In genomic region chr5:170345971-170346370, GRCh38 we compare ENCODE assay signal across 20 cellular contexts. TPM values are rescaled to one million over a fixed set of nuclear protein-coding genes. Genes with fewer than 3 reads are reported as not detected.
DNase-seq lines count a peak whose midpoint lies in the region; ATAC-seq and TF ChIP-seq lines count a peak whose summit lies in the region.
"Had no signal": no experiment of that assay in that cellular context is flagged by ENCODE, and none has a peak within 500 bp of the region (broad histone marks: within the 10 kb centered on the region; RNA-seq: fewer than 3 reads in every experiment).

No MANE protein-coding gene starts in this region.

- H3K4me3 Mint-ChIP-seq in activated naive CD8-positive, alpha-beta T cell treated with anti-CD3 and anti-CD28 coated beads, Interleukin-2, amount 10 ng/mL, durations not matched to agents 7 days and 5 days, result no peak overlapping the region
- no peak overlapping the region for H3K4me3 Mint-ChIP-seq in activated naive CD8-positive, alpha-beta T cell treated with anti-CD3 and anti-CD28 coated beads for 36 hours
- H3K4me3 Mint-ChIP-seq in endodermal cell, result no peak overlapping the region
- H3K4me3 Mint-ChIP-seq: CD14-positive monocyte; CD4-positive, alpha-beta memory T cell; HFFc6 had no signal

- H3K4me2 ChIP-seq in OCI-LY3 (ENCODE audit: low read length), result peak overlapping the region; percentile 10; the same call in 1 of the 2 replicates
- H3K4me2 ChIP-seq: KMS-11 had no signal

- H3K36me3 ChIP-seq in OCI-LY3 (replicated peaks; ENCODE audit: low read depth, low read length), result no peaks in the 10 kb centered on the region
- H3K36me3 ChIP-seq in endodermal cell (ENCODE audit: control insufficient read depth, insufficient read depth, low read length), result no peaks in the 10 kb centered on the region
- H3K36me3 ChIP-seq in brain microvascular endothelial cell (replicated peaks), result no peaks in the 10 kb centered on the region
- H3K36me3 ChIP-seq: BE2C had no signal

- peaks cover 2% of the 10 kb centered on the region for H3K9me3 Mint-ChIP-seq in activated naive CD8-positive, alpha-beta T cell treated with anti-CD3 and anti-CD28 coated beads, Interleukin-2, amount 10 ng/mL, durations not matched to agents 7 days and 5 days
- peaks cover 3% of the 10 kb centered on the region for H3K9me3 Mint-ChIP-seq in activated naive CD8-positive, alpha-beta T cell treated with anti-CD3 and anti-CD28 coated beads for 36 hours
- peaks cover 21% of the 10 kb centered on the region for H3K9me3 Mint-ChIP-seq in endodermal cell
- H3K9me3 Mint-ChIP-seq: HFFc6 had no signal

- H3K9me3 ChIP-seq in OCI-LY3 (ENCODE audit: insufficient read depth, low read length) (peaks cover 7% of the 10 kb centered on the region), endodermal cell (ENCODE audit: control insufficient read depth, low read length) (peaks cover 49% of the 10 kb centered on the region)
- H3K9me3 ChIP-seq: BE2C had no signal

- TF ChIP-seq CTCF in OCI-LY3 (IDR thresholded peaks at IDR 0.05; ENCODE audit: low read depth, low read length) (no peak), endodermal cell (conservative IDR thresholded peaks at IDR 0.05) (no peak), brain microvascular endothelial cell (IDR thresholded peaks at IDR 0.05; ENCODE audit: low read depth, low read length, missing control alignments) (no peak)

- WGBS in endodermal cell (ENCODE audit: insufficient coverage in 1 of 2, insufficient read length in 1 of 2), 2 experiments, result 77 to 100% methylated on average over 1 of the region's 1 CpG

- peaks cover 10% of the 10 kb centered on the region for H3K4me1 ChIP-seq in OCI-LY3 (ENCODE audit: low read length)
- H3K4me1 ChIP-seq in endodermal cell (ENCODE audit: control insufficient read depth, insufficient read depth, low read length), result no peaks in the 10 kb centered on the region
- H3K4me1 ChIP-seq: BE2C had no signal

- H3K4me3 ChIP-seq in OCI-LY3 (ENCODE audit: low read length) (no peak overlapping the region), endodermal cell (ENCODE audit: low read length) (no peak overlapping the region), brain microvascular endothelial cell (ENCODE audit: low read depth, low read length) (no peak overlapping the region)
- H3K4me3 ChIP-seq: GM23248 had no signal

- H3K4me1 Mint-ChIP-seq in activated naive CD8-positive, alpha-beta T cell treated with anti-CD3 and anti-CD28 coated beads, Interleukin-2, amount 10 ng/mL, durations not matched to agents 7 days and 5 days, result peaks cover 17% of the 10 kb centered on the region
- H3K4me1 Mint-ChIP-seq in activated naive CD8-positive, alpha-beta T cell treated with anti-CD3 and anti-CD28 coated beads for 36 hours, result peaks cover 12% of the 10 kb centered on the region
- H3K4me1 Mint-ChIP-seq in endodermal cell, result peaks cover 8% of the 10 kb centered on the region
- H3K4me1 Mint-ChIP-seq: CD4-positive, alpha-beta memory T cell had no signal

- DNase-seq in activated naive CD8-positive, alpha-beta T cell treated with anti-CD3 and anti-CD28 coated beads, Interleukin-2, amount 10 ng/mL, durations not matched to agents 7 days and 5 days, result no peak
- DNase-seq in activated naive CD8-positive, alpha-beta T cell treated with anti-CD3 and anti-CD28 coated beads for 36 hours, result no peak
- DNase-seq in endodermal cell (peak; percentile 20), COR-L47 (lab: John Stamatoyannopoulos, UW) (no peak), brain microvascular endothelial cell (no peak)
- DNase-seq: 8988T; BE2C; Calu3; CD4-positive, alpha-beta memory T cell; DMS79 treated with DMSO at 0.1 percent for 48 hours; GF-D8; GM23248; HCEC 1CT; HFFc6 had no signal

- H3K27ac ChIP-seq in OCI-LY3 (ENCODE audit: low read length), result no peak overlapping the region
- H3K27ac ChIP-seq in endodermal cell (ENCODE audit: low read depth, low read length), result no peak overlapping the region
- no peak overlapping the region for H3K27ac ChIP-seq in brain microvascular endothelial cell
- H3K27ac ChIP-seq: GM23248, HL-60, KMS-11 had no signal

- POLR2A ChIA-PET in activated naive CD8-positive, alpha-beta T cell treated with anti-CD3 and anti-CD28 coated beads, Interleukin-2, amount 10 ng/mL, durations not matched to agents 7 days and 5 days (lab: Charles Lee), result no interaction called here

- peaks cover 20% of the 10 kb centered on the region for H3K27me3 Mint-ChIP-seq in activated naive CD8-positive, alpha-beta T cell treated with anti-CD3 and anti-CD28 coated beads, Interleukin-2, amount 10 ng/mL, durations not matched to agents 7 days and 5 days
- H3K27me3 Mint-ChIP-seq in activated naive CD8-positive, alpha-beta T cell treated with anti-CD3 and anti-CD28 coated beads for 36 hours, result peaks cover 9% of the 10 kb centered on the region
- peaks cover 95% of the 10 kb centered on the region for H3K27me3 Mint-ChIP-seq in endodermal cell (ENCODE audit: insufficient read depth)

- H3K27me3 ChIP-seq in OCI-LY3 (ENCODE audit: low read depth, low read length) (peaks cover 59% of the 10 kb centered on the region), endodermal cell (ENCODE audit: control insufficient read depth, insufficient read depth, low read length, poor library complexity, severe bottlenecking) (peaks cover 85% of the 10 kb centered on the region), brain microvascular endothelial cell (replicated peaks) (peaks cover 10% of the 10 kb centered on the region)

- no peaks in the 10 kb centered on the region for H4K20me1 ChIP-seq in OCI-LY3 (ENCODE audit: insufficient read depth, low read length)

- H3K9ac ChIP-seq in OCI-LY3 (ENCODE audit: low read length), result no peak overlapping the region
- no peak overlapping the region for H3K9ac ChIP-seq in endodermal cell (ENCODE audit: extremely low read depth, low read length, poor library complexity, severe bottlenecking)
- H3K9ac ChIP-seq: GM23248, KMS-11 had no signal

- H3K36me3 Mint-ChIP-seq in activated naive CD8-positive, alpha-beta T cell treated with anti-CD3 and anti-CD28 coated beads, Interleukin-2, amount 10 ng/mL, durations not matched to agents 7 days and 5 days, result peaks cover 3% of the 10 kb centered on the region
- no peaks in the 10 kb centered on the region for H3K36me3 Mint-ChIP-seq in activated naive CD8-positive, alpha-beta T cell treated with anti-CD3 and anti-CD28 coated beads for 36 hours
- no peaks in the 10 kb centered on the region for H3K36me3 Mint-ChIP-seq in endodermal cell (ENCODE audit: low read depth)
- H3K36me3 Mint-ChIP-seq: CD4-positive, alpha-beta memory T cell had no signal

- in situ Hi-C loops in brain microvascular endothelial cell (cut with HindIII; ENCODE audit: low pct_ligation_motif_present, low sequenced_read_pairs), result no loop called here

- no peak for ATAC-seq in activated naive CD8-positive, alpha-beta T cell treated with anti-CD3 and anti-CD28 coated beads, Interleukin-2, amount 10 ng/mL, durations not matched to agents 7 days and 5 days (ENCODE audit: low read depth)
- no peak for ATAC-seq in GM18868 (IDR thresholded peaks at IDR 0.05; ENCODE audit: unreplicated experiment)

- H3K27ac Mint-ChIP-seq in activated naive CD8-positive, alpha-beta T cell treated with anti-CD3 and anti-CD28 coated beads, Interleukin-2, amount 10 ng/mL, durations not matched to agents 7 days and 5 days, result peak overlapping the region; percentile 34
- no peak overlapping the region for H3K27ac Mint-ChIP-seq in activated naive CD8-positive, alpha-beta T cell treated with anti-CD3 and anti-CD28 coated beads for 36 hours
- H3K27ac Mint-ChIP-seq in endodermal cell, result no peak overlapping the region
- H3K27ac Mint-ChIP-seq: CD4-positive, alpha-beta memory T cell; HFFc6 had no signal

- no peaks in the 10 kb centered on the region for H3K79me2 ChIP-seq in OCI-LY3 (ENCODE audit: low read length)

- H2AFZ ChIP-seq in OCI-LY3 (ENCODE audit: low read depth, low read length), result no peak overlapping the region
- H2AFZ ChIP-seq: GM23248 had no signal

RNA-seq across cellular contexts. Expression of gene KCNMB1, which starts 43.2 kb away (rescaled TPM):
- total RNA-seq in activated naive CD8-positive, alpha-beta T cell treated with anti-CD3 and anti-CD28 coated beads, Interleukin-2, amount 10 ng/mL, durations not matched to agents 7 days and 5 days, result not detected
- total RNA-seq in activated naive CD8-positive, alpha-beta T cell treated with anti-CD3 and anti-CD28 coated beads for 36 hours, result not detected
- under 1 TPM in 1 of 2 donors, not detected in 1; 0.09 TPM for total RNA-seq in endodermal cell
- 0.46 TPM for polyA plus RNA-seq in endodermal cell (2013, experiment 1 of 2)
- 0.46 TPM for polyA plus RNA-seq in endodermal cell (2013, experiment 2 of 2)
- total RNA-seq: Calu3; CD4-positive, alpha-beta memory T cell; GM23248; HFFc6; HT1080 had no signal
- polyA plus RNA-seq: CD4-positive, alpha-beta memory T cell; GM23248 had no signal

RNA-seq across cellular contexts. Expression of gene LCP2, which starts 48.4 kb away (rescaled TPM):
- total RNA-seq in activated naive CD8-positive, alpha-beta T cell treated with anti-CD3 and anti-CD28 coated beads, Interleukin-2, amount 10 ng/mL, durations not matched to agents 7 days and 5 days, result 100 to 1,000 TPM; 444 to 452 TPM
- 100 to 1,000 TPM; 192 to 199 TPM for total RNA-seq in activated naive CD8-positive, alpha-beta T cell treated with anti-CD3 and anti-CD28 coated beads for 36 hours
- under 1 TPM in 1 of 2 donors, not detected in 1; 0.11 TPM for total RNA-seq in endodermal cell
- polyA plus RNA-seq in endodermal cell (2013, experiment 1 of 2), result not detected
- polyA plus RNA-seq in endodermal cell (2013, experiment 2 of 2), result not detected
- total RNA-seq: Calu3, GM23248, HFFc6 had no signal
- polyA plus RNA-seq: GM23248 had no signal

Comparison
In these comparisons a context has a peak if more than half of its experiments do, and no peak if none do; other contexts are left out.
1. RNA of gene LCP2, which starts 48.4 kb away (total RNA-seq): 444 to 452 TPM in activated naive CD8-positive, alpha-beta T cell treated with anti-CD3 and anti-CD28 coated beads, Interleukin-2, amount 10 ng/mL, durations not matched to agents 7 days and 5 days and 192 to 199 TPM in activated naive CD8-positive, alpha-beta T cell treated with anti-CD3 and anti-CD28 coated beads for 36 hours; 0.11 TPM in endodermal cell; every median in the first group is over 100 times any median in the second.